In genomic region chrX:1224954-1225353, GRCh38 we compare ENCODE assay signal across 1 cellular context.
TF ChIP-seq lines count a peak whose summit lies in the region.

No MANE protein-coding gene starts in this region.

TF ChIP-seq in GM12878, 131 proteins besides CTCF, POLR2A, EP300 and RAD21 (continued from another document and continues in another):
- TF ChIP-seq ETV6 (conservative IDR thresholded peaks at IDR 0.05 in 1 of 2, IDR thresholded peaks at IDR 0.05 in 1 of 2; ENCODE audit: borderline replicate concordance in 1 of 2, low read depth in 1 of 2) = peak in 1 of 2 experiments; percentile 14; a peak in 1 of 4 replicates
- TF ChIP-seq BHLHE40 (IDR thresholded peaks at IDR 0.05; ENCODE audit: borderline replicate concordance in 1 of 2, low read depth in 2 of 2, low read length in 1 of 2) = no peak
- TF ChIP-seq, protein P1, sequence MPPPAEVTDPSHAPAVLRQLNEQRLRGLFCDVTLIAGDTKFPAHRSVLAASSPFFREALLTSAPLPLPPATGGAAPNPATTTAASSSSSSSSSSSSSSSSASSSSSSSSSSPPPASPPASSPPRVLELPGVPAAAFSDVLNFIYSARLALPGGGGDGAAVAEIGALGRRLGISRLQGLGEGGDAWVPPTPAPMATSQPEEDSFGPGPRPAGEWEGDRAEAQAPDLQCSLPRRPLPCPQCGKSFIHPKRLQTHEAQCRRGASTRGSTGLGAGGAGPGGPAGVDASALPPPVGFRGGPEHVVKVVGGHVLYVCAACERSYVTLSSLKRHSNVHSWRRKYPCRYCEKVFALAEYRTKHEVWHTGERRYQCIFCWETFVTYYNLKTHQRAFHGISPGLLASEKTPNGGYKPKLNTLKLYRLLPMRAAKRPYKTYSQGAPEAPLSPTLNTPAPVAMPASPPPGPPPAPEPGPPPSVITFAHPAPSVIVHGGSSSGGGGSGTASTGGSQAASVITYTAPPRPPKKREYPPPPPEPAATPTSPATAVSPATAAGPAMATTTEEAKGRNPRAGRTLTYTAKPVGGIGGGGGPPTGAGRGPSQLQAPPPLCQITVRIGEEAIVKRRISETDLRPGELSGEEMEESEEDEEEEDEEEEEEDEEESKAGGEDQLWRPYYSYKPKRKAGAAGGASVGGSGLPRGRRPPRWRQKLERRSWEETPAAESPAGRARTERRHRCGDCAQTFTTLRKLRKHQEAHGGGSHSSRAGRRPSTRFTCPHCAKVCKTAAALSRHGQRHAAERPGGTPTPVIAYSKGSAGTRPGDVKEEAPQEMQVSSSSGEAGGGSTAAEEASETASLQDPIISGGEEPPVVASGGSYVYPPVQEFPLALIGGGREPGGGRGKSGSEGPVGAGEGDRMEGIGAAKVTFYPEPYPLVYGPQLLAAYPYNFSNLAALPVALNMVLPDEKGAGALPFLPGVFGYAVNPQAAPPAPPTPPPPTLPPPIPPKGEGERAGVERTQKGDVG (CRISPR knock-in tag; IDR thresholded peaks at IDR 0.05) = no peak
- TF ChIP-seq HDAC2 (IDR thresholded peaks at IDR 0.05) = no peak
- TF ChIP-seq SP1 (IDR thresholded peaks at IDR 0.05; ENCODE audit: low read depth, low read length) = no peak
- no peak for TF ChIP-seq SPI1 (IDR thresholded peaks at IDR 0.05; ENCODE audit: borderline replicate concordance, insufficient read depth, low read depth, low read length)
- 0 out of 2 replicates have a peak, but pooled peaks have one; percentile 36 for TF ChIP-seq ZBED1 (IDR thresholded peaks at IDR 0.05; ENCODE audit: borderline replicate concordance)
- no peak for TF ChIP-seq RAD51 (IDR thresholded peaks at IDR 0.05)
- TF ChIP-seq JUNB (IDR thresholded peaks at IDR 0.05) = peak; percentile 84
- TF ChIP-seq CHD1 (IDR thresholded peaks at IDR 0.05; ENCODE audit: low read depth, low read length) = no peak
- no peak for TF ChIP-seq TARDBP (IDR thresholded peaks at IDR 0.05; ENCODE audit: borderline replicate concordance)
- TF ChIP-seq TCF3 (IDR thresholded peaks at IDR 0.05; ENCODE audit: borderline replicate concordance, insufficient read depth, low read depth, low read length) = no peak
- peak; percentile 53 for TF ChIP-seq ATF2 (IDR thresholded peaks at IDR 0.05; ENCODE audit: low read length)
- no peak for TF ChIP-seq PAX5 (IDR thresholded peaks at IDR 0.05; ENCODE audit: borderline replicate concordance, low read depth, low read length)
- TF ChIP-seq, protein P2, sequence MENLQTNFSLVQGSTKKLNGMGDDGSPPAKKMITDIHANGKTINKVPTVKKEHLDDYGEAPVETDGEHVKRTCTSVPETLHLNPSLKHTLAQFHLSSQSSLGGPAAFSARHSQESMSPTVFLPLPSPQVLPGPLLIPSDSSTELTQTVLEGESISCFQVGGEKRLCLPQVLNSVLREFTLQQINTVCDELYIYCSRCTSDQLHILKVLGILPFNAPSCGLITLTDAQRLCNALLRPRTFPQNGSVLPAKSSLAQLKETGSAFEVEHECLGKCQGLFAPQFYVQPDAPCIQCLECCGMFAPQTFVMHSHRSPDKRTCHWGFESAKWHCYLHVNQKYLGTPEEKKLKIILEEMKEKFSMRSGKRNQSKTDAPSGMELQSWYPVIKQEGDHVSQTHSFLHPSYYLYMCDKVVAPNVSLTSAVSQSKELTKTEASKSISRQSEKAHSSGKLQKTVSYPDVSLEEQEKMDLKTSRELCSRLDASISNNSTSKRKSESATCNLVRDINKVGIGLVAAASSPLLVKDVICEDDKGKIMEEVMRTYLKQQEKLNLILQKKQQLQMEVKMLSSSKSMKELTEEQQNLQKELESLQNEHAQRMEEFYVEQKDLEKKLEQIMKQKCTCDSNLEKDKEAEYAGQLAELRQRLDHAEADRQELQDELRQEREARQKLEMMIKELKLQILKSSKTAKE (IDR thresholded peaks at IDR 0.05; ENCODE audit: low read depth, poor library complexity, severe bottlenecking) = no peak
- no peak for TF ChIP-seq PML (IDR thresholded peaks at IDR 0.05; ENCODE audit: low read length)
- TF ChIP-seq FOS (IDR thresholded peaks at IDR 0.05; ENCODE audit: borderline replicate concordance, extremely low read depth, insufficient read length) = no peak
- TF ChIP-seq CBFB (IDR thresholded peaks at IDR 0.05; ENCODE audit: low read depth) = no peak
- no peak for TF ChIP-seq NFYA (IDR thresholded peaks at IDR 0.05; ENCODE audit: borderline replicate concordance, low read depth, low read length)
- TF ChIP-seq, protein P3, sequence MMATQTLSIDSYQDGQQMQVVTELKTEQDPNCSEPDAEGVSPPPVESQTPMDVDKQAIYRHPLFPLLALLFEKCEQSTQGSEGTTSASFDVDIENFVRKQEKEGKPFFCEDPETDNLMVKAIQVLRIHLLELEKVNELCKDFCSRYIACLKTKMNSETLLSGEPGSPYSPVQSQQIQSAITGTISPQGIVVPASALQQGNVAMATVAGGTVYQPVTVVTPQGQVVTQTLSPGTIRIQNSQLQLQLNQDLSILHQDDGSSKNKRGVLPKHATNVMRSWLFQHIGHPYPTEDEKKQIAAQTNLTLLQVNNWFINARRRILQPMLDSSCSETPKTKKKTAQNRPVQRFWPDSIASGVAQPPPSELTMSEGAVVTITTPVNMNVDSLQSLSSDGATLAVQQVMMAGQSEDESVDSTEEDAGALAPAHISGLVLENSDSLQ (IDR thresholded peaks at IDR 0.05) = peak; percentile 11; the same call in 1 of the 2 replicates
- 0 out of 2 replicates have a peak, but pooled peaks have one; percentile 34 for TF ChIP-seq BCL11A (IDR thresholded peaks at IDR 0.05; ENCODE audit: low read depth, low read length)
- TF ChIP-seq YBX1 (IDR thresholded peaks at IDR 0.05) = no peak
- peak; percentile 53; the same call in 1 of the 2 replicates for TF ChIP-seq IKZF1 (conservative IDR thresholded peaks at IDR 0.05)
- no peak for TF ChIP-seq ESRRA (IDR thresholded peaks at IDR 0.05; ENCODE audit: low read length)
- TF ChIP-seq NFIC (IDR thresholded peaks at IDR 0.05; ENCODE audit: low read depth, low read length) = no peak; the same call in 1 of the 2 replicates
- no peak for TF ChIP-seq NRF1 (conservative IDR thresholded peaks at IDR 0.05; ENCODE audit: low read depth, low read length)
- TF ChIP-seq STAT1 (conservative IDR thresholded peaks at IDR 0.05) = no peak
- TF ChIP-seq SUPT20H (IDR thresholded peaks at IDR 0.05; ENCODE audit: borderline replicate concordance, control insufficient read depth, low read depth, low read length) = no peak
- TF ChIP-seq USF2 (IDR thresholded peaks at IDR 0.05; ENCODE audit: borderline replicate concordance, low read depth, low read length) = no peak
- peak; percentile 65 for TF ChIP-seq RUNX3 (IDR thresholded peaks at IDR 0.05; ENCODE audit: low read length)
- TF ChIP-seq, protein P4, sequence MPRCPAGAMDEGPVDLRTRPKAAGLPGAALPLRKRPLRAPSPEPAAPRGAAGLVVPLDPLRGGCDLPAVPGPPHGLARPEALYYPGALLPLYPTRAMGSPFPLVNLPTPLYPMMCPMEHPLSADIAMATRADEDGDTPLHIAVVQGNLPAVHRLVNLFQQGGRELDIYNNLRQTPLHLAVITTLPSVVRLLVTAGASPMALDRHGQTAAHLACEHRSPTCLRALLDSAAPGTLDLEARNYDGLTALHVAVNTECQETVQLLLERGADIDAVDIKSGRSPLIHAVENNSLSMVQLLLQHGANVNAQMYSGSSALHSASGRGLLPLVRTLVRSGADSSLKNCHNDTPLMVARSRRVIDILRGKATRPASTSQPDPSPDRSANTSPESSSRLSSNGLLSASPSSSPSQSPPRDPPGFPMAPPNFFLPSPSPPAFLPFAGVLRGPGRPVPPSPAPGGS (IDR thresholded peaks at IDR 0.05; ENCODE audit: borderline replicate concordance, insufficient read depth, low read depth, low read length, poor library complexity, severe bottlenecking) = no peak
- TF ChIP-seq IRF4 (IDR thresholded peaks at IDR 0.05; ENCODE audit: low read depth, low read length) = peak; percentile 55; the same call in 1 of the 2 replicates
- TF ChIP-seq, protein P5, sequence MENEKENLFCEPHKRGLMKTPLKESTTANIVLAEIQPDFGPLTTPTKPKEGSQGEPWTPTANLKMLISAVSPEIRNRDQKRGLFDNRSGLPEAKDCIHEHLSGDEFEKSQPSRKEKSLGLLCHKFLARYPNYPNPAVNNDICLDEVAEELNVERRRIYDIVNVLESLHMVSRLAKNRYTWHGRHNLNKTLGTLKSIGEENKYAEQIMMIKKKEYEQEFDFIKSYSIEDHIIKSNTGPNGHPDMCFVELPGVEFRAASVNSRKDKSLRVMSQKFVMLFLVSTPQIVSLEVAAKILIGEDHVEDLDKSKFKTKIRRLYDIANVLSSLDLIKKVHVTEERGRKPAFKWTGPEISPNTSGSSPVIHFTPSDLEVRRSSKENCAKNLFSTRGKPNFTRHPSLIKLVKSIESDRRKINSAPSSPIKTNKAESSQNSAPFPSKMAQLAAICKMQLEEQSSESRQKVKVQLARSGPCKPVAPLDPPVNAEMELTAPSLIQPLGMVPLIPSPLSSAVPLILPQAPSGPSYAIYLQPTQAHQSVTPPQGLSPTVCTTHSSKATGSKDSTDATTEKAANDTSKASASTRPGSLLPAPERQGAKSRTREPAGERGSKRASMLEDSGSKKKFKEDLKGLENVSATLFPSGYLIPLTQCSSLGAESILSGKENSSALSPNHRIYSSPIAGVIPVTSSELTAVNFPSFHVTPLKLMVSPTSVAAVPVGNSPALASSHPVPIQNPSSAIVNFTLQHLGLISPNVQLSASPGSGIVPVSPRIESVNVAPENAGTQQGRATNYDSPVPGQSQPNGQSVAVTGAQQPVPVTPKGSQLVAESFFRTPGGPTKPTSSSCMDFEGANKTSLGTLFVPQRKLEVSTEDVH (IDR thresholded peaks at IDR 0.05; ENCODE audit: low read depth, partially characterized antibody) = no peak
- peak; percentile 74; the same call in 1 of the 2 replicates for TF ChIP-seq MLLT1 (IDR thresholded peaks at IDR 0.05)
- 0 out of 2 replicates have a peak, but pooled peaks have one; percentile 26 for TF ChIP-seq MTA2 (IDR thresholded peaks at IDR 0.05; ENCODE audit: low read depth)
- no peak for TF ChIP-seq NR2C1 (IDR thresholded peaks at IDR 0.05)
- peak; percentile 43; the same call in 1 of the 2 replicates for TF ChIP-seq EED (IDR thresholded peaks at IDR 0.05; ENCODE audit: low read depth)
- no peak for TF ChIP-seq ZBTB33 (IDR thresholded peaks at IDR 0.05)
- TF ChIP-seq BMI1 (IDR thresholded peaks at IDR 0.05; ENCODE audit: borderline replicate concordance) = no peak
- peak; percentile 33 to 43; a peak in 2 of 4 replicates for TF ChIP-seq IKZF2 (IDR thresholded peaks at IDR 0.05)
- no peak for TF ChIP-seq JUND (IDR thresholded peaks at IDR 0.05; ENCODE audit: low read depth, low read length)
- no peak for TF ChIP-seq CHD2 (IDR thresholded peaks at IDR 0.05; ENCODE audit: borderline replicate concordance, low read depth, low read length)
- no peak for TF ChIP-seq GATAD2B (conservative IDR thresholded peaks at IDR 0.05; ENCODE audit: low read depth)
- TF ChIP-seq E2F4 (IDR thresholded peaks at IDR 0.05; ENCODE audit: low read depth, low read length) = no peak
- 0 out of 2 replicates have a peak, but pooled peaks have one; percentile 23 for TF ChIP-seq DPF2 (IDR thresholded peaks at IDR 0.05)
- no peak for TF ChIP-seq KAT2A (conservative IDR thresholded peaks at IDR 0.05; ENCODE audit: control insufficient read depth, low read depth, low read length)
